9 cellular contexts compared by ENCODE assay signal in genomic region chr6:111973897-111974639, GRCh38.
DNase-seq lines count a peak whose midpoint lies in the region.
"Had no signal": no experiment of that assay in that cellular context is flagged by ENCODE, and none has a peak within 500 bp of the region (broad histone marks: within the 10 kb centered on the region; RNA-seq: fewer than 3 reads in every experiment).

No MANE protein-coding gene starts in this region.

- peaks cover 8% of the 10 kb centered on the region for H3K9me3 Mint-ChIP-seq in activated CD4-positive, alpha-beta T cell treated with anti-CD3 and anti-CD28 coated beads, Interleukin-2, amount 10 ng/mL, durations not matched to agents 24 days and 14 days
- H3K9me3 Mint-ChIP-seq in activated CD4-positive, alpha-beta memory T cell treated with anti-CD3 and anti-CD28 coated beads, Interleukin-2, amount 10 ng/mL, durations not matched to agents 7 days and 5 days = no peaks in the 10 kb centered on the region

- CTCF ChIA-PET in activated CD4-positive, alpha-beta memory T cell treated with anti-CD3 and anti-CD28 coated beads, Interleukin-2, amount 10 ng/mL, durations not matched to agents 7 days and 5 days (lab: Charles Lee) = interaction anchor here (0.6 to 1.1 kb wide), 3 partner anchors 62 to 197 kb away, joined by 3 read pairs; no protein-coding TSS in a partner anchor

- peaks cover 1% of the 10 kb centered on the region for H3K36me3 Mint-ChIP-seq in activated CD4-positive, alpha-beta T cell treated with anti-CD3 and anti-CD28 coated beads, Interleukin-2, amount 10 ng/mL, durations not matched to agents 24 days and 14 days (ENCODE audit: low read depth)
- peaks cover 3% of the 10 kb centered on the region for H3K36me3 Mint-ChIP-seq in activated CD4-positive, alpha-beta memory T cell treated with anti-CD3 and anti-CD28 coated beads, Interleukin-2, amount 10 ng/mL, durations not matched to agents 7 days and 5 days (ENCODE audit: low read depth)

- H3K4me1 Mint-ChIP-seq in activated CD4-positive, alpha-beta T cell treated with anti-CD3 and anti-CD28 coated beads, Interleukin-2, amount 10 ng/mL, durations not matched to agents 24 days and 14 days = peaks cover 51% of the 10 kb centered on the region
- peaks cover 48% of the 10 kb centered on the region for H3K4me1 Mint-ChIP-seq in activated CD4-positive, alpha-beta memory T cell treated with anti-CD3 and anti-CD28 coated beads, Interleukin-2, amount 10 ng/mL, durations not matched to agents 7 days and 5 days

- POLR2A ChIA-PET in activated CD4-positive, alpha-beta memory T cell treated with anti-CD3 and anti-CD28 coated beads, Interleukin-2, amount 10 ng/mL, durations not matched to agents 7 days and 5 days (lab: Charles Lee) = interaction anchor here (0.6 to 2.5 kb wide), 7 partner anchors 9 to 170 kb away, joined by 3 to 10 read pairs (median 4); partner anchors contain the start of gene FYN

- peaks cover 4% of the 10 kb centered on the region for H3K27me3 Mint-ChIP-seq in activated CD4-positive, alpha-beta T cell treated with anti-CD3 and anti-CD28 coated beads, Interleukin-2, amount 10 ng/mL, durations not matched to agents 24 days and 14 days
- peaks cover 2% of the 10 kb centered on the region for H3K27me3 Mint-ChIP-seq in activated CD4-positive, alpha-beta memory T cell treated with anti-CD3 and anti-CD28 coated beads, Interleukin-2, amount 10 ng/mL, durations not matched to agents 7 days and 5 days

- no peak for DNase-seq in activated CD4-positive, alpha-beta T cell treated with anti-CD3 and anti-CD28 coated beads, Interleukin-2, amount 10 ng/mL, durations not matched to agents 24 days and 14 days
- DNase-seq in activated CD4-positive, alpha-beta T cell treated with anti-CD3 and anti-CD28 coated beads, Interleukin-2, amount 50 U/mL, for 48 hours = no peak
- DNase-seq in activated CD4-positive, alpha-beta memory T cell treated with anti-CD3 and anti-CD28 coated beads, Interleukin-2, amount 10 ng/mL, durations not matched to agents 7 days and 5 days = no peak
- DNase-seq in fibroblast of the conjunctiva (ENCODE audit: low read depth) = peak; percentile 65
- peak; percentile 53 for DNase-seq in stromal cell of bone marrow (ENCODE audit: low read depth)
- DNase-seq in NCI-H187 treated with DMSO at 0.1 percent for 48 hours (lab: John Stamatoyannopoulos, UW) = no peak
- DNase-seq in NCI-H526 treated with DMSO at 0.1 percent for 48 hours (lab: John Stamatoyannopoulos, UW) = no peak
- DNase-seq in DMS114 treated with DMSO at 0.1 percent for 48 hours (lab: John Stamatoyannopoulos, UW; ENCODE audit: unreplicated experiment) = no peak
- DNase-seq: NCI-H524 treated with DMSO at 0.1 percent for 48 hours had no signal

- H3K27ac Mint-ChIP-seq in activated CD4-positive, alpha-beta T cell treated with anti-CD3 and anti-CD28 coated beads, Interleukin-2, amount 10 ng/mL, durations not matched to agents 24 days and 14 days = peak overlapping the region; percentile 86
- H3K27ac Mint-ChIP-seq in activated CD4-positive, alpha-beta memory T cell treated with anti-CD3 and anti-CD28 coated beads, Interleukin-2, amount 10 ng/mL, durations not matched to agents 7 days and 5 days = peak overlapping the region; percentile 70

- intact Hi-C loops in activated CD4-positive, alpha-beta T cell treated with anti-CD3 and anti-CD28 coated beads, Interleukin-2, amount 10 ng/mL, durations not matched to agents 24 days and 14 days (cut with micrococcal nuclease) = loop anchor here (1.0 to 5.0 kb wide), 8 partner anchors 11 to 492 kb away; partner anchors contain the start of genes FYN and REV3L

- peak overlapping the region; percentile 73 for H3K4me3 Mint-ChIP-seq in activated CD4-positive, alpha-beta T cell treated with anti-CD3 and anti-CD28 coated beads, Interleukin-2, amount 10 ng/mL, durations not matched to agents 24 days and 14 days
- no peak overlapping the region for H3K4me3 Mint-ChIP-seq in activated CD4-positive, alpha-beta memory T cell treated with anti-CD3 and anti-CD28 coated beads, Interleukin-2, amount 10 ng/mL, durations not matched to agents 7 days and 5 days

Comparison
In these comparisons a context has a peak if more than half of its experiments do, and no peak if none do; other contexts are left out.
1. DNase-seq: peak in fibroblast of the conjunctiva (single experiment) and stromal cell of bone marrow (single experiment); none in activated CD4-positive, alpha-beta T cell treated with anti-CD3 and anti-CD28 coated beads, Interleukin-2, amount 10 ng/mL, durations not matched to agents 24 days and 14 days (single experiment), activated CD4-positive, alpha-beta T cell treated with anti-CD3 and anti-CD28 coated beads, Interleukin-2, amount 50 U/mL, for 48 hours (0 of 2), activated CD4-positive, alpha-beta memory T cell treated with anti-CD3 and anti-CD28 coated beads, Interleukin-2, amount 10 ng/mL, durations not matched to agents 7 days and 5 days (single experiment), NCI-H187 treated with DMSO at 0.1 percent for 48 hours (single experiment), NCI-H526 treated with DMSO at 0.1 percent for 48 hours (single experiment) and DMS114 treated with DMSO at 0.1 percent for 48 hours (single experiment).